Comparison of ENCODE assay signal across 8 cellular contexts in genomic region chr15:58748040-58748786, GRCh38. TPM values are rescaled to one million over a fixed set of nuclear protein-coding genes. Genes with fewer than 3 reads are reported as not detected.
A peak's percentile ranks its signal among the peaks of the same experiment; 100 is the strongest.
DNase-seq lines count a peak whose midpoint lies in the region; ATAC-seq and TF ChIP-seq lines count a peak whose summit lies in the region.

No MANE protein-coding gene starts in this region.

- H3K4me3 Mint-ChIP-seq in Caco-2 (ENCODE audit: unreplicated experiment) = peak overlapping the region; percentile 87

- peak overlapping the region; percentile 89 for H3K27ac Mint-ChIP-seq in Caco-2 (ENCODE audit: unreplicated experiment)

- H3K4me3 ChIP-seq in Caco-2 (ENCODE audit: low read depth, low read length) = peak overlapping the region; percentile 98
- H3K4me3 ChIP-seq in fibroblast of lung (replicated peaks in 1 of 4; ENCODE audit: control extremely low read depth in 1 of 4, insufficient read depth in 1 of 4, low read depth in 3 of 4, low read length in 4 of 4) = peak overlapping the region; percentile 66 to 97 (median 87)
- peak overlapping the region; percentile 94 for H3K4me3 ChIP-seq in prostate gland

- BruUV-seq in Caco-2 (replicated peaks; lab: Mats Ljungman, UMichigan) = TSS peak; percentile 43

- ATAC-seq in HG03064 (IDR thresholded peaks at IDR 0.05; ENCODE audit: low read depth, unreplicated experiment) = peak; percentile 1
- no peak for ATAC-seq in GM21360 (IDR thresholded peaks at IDR 0.05; ENCODE audit: unreplicated experiment)
- no peak for ATAC-seq in left lobe of liver

- peaks cover 60% of the 10 kb centered on the region for H3K79me2 ChIP-seq in fibroblast of lung (ENCODE audit: control insufficient read depth, insufficient read depth, low read length)

- H4K20me1 ChIP-seq in fibroblast of lung (ENCODE audit: control insufficient read depth, extremely low read depth, insufficient read depth, low read length) = no peaks in the 10 kb centered on the region

- H2AFZ ChIP-seq in fibroblast of lung (ENCODE audit: low read length) = no peak overlapping the region

- H3K4me1 ChIP-seq in Caco-2 (peaks cover 25% of the 10 kb centered on the region), fibroblast of lung (ENCODE audit: control insufficient read depth, extremely low read depth, insufficient read depth, low read length) (no peaks in the 10 kb centered on the region), prostate gland (replicated peaks) (no peaks in the 10 kb centered on the region)

- DNase-seq in Caco-2 = no peak
- DNase-seq in activated CD4-positive, alpha-beta T cell treated with anti-CD3 and anti-CD28 coated beads, Interleukin-2, amount 50 U/mL, for 48 hours = peak; percentile 51 to 59
- DNase-seq in fibroblast of lung (ENCODE audit: low read depth in 2 of 2) = no peak
- DNase-seq in prostate gland (ENCODE audit: low spot score) = no peak
- no peak for DNase-seq in effector CD8-positive, alpha-beta T cell (lab: John Stamatoyannopoulos, UW)
- DNase-seq in left lobe of liver (ENCODE audit: low spot score) = no peak

- H3K36me3 ChIP-seq in Caco-2 (ENCODE audit: control insufficient read depth, insufficient read depth, low read length) = no peaks in the 10 kb centered on the region
- no peaks in the 10 kb centered on the region for H3K36me3 ChIP-seq in fibroblast of lung (ENCODE audit: control insufficient read depth, insufficient read depth, low read length)
- no peaks in the 10 kb centered on the region for H3K36me3 ChIP-seq in prostate gland

- no peak for TF ChIP-seq POLR2A in prostate gland (IDR thresholded peaks at IDR 0.05)

- H3K9me3 ChIP-seq in Caco-2 (no peaks in the 10 kb centered on the region), fibroblast of lung (ENCODE audit: control insufficient read depth, insufficient read depth, low read depth, low read length) (no peaks in the 10 kb centered on the region), prostate gland (no peaks in the 10 kb centered on the region)

- H3K27me3 ChIP-seq in Caco-2 (replicated peaks; ENCODE audit: control insufficient read depth, insufficient read depth, low read length) = no peaks in the 10 kb centered on the region
- no peaks in the 10 kb centered on the region for H3K27me3 ChIP-seq in fibroblast of lung (ENCODE audit: control insufficient read depth, insufficient read depth, low read length)
- H3K27me3 ChIP-seq in prostate gland (replicated peaks; ENCODE audit: insufficient read depth) = no peaks in the 10 kb centered on the region

- POLR2A ChIA-PET in Caco-2 (lab: Charles Lee) = interaction anchor here (2.4 kb wide), 1 partner anchor 23 kb away, joined by 99 read pairs; the partner anchor contains the start of gene MINDY2

- TF ChIP-seq CTCF in Caco-2 (IDR thresholded peaks at IDR 0.05; ENCODE audit: insufficient read depth in 1 of 2, low read depth in 1 of 2, low read length in 1 of 2, severe bottlenecking in 1 of 2, unreplicated experiment in 1 of 2) = no peak
- TF ChIP-seq CTCF in fibroblast of lung (conservative IDR thresholded peaks at IDR 0.05 in 1 of 2, IDR thresholded peaks at IDR 0.05 in 1 of 2; ENCODE audit: low read depth in 1 of 2, low read length in 2 of 2) = no peak
- no peak for TF ChIP-seq CTCF in prostate gland (IDR thresholded peaks at IDR 0.05)

- no peaks in the 10 kb centered on the region for H3K27me3 Mint-ChIP-seq in Caco-2 (ENCODE audit: insufficient read depth, unreplicated experiment)

- H3K4me1 Mint-ChIP-seq in Caco-2 (ENCODE audit: low read depth, unreplicated experiment) = peaks cover 8% of the 10 kb centered on the region

- CTCF ChIA-PET in Caco-2 (lab: Charles Lee) = interaction anchor here (3.0 kb wide), 1 partner anchor 22 kb away, joined by 42 read pairs; the partner anchor contains the start of gene MINDY2

- H3K9ac ChIP-seq in fibroblast of lung (ENCODE audit: insufficient read depth, low read length) = peak overlapping the region; percentile 96

- H3K9me3 Mint-ChIP-seq in Caco-2 (ENCODE audit: unreplicated experiment) = no peaks in the 10 kb centered on the region

- H3K27ac ChIP-seq in fibroblast of lung (ENCODE audit: insufficient read depth, low read length) = peak overlapping the region; percentile 97
- peak overlapping the region; percentile 98 to 99 for H3K27ac ChIP-seq in prostate gland

- whole genome bisulfite sequencing in prostate gland = under 1% methylated on average over 13 of the region's 13 CpGs

- intact Hi-C loops in Caco-2 (cut with micrococcal nuclease; ENCODE audit: unreplicated experiment) (loop anchor here (10.0 kb wide), 1 partner anchor 303 kb away; no protein-coding TSS in a partner anchor), prostate gland (cut with DNase I) (loop anchor here (5.0 kb wide), 1 partner anchor 416 kb away; no protein-coding TSS in a partner anchor)

- peak overlapping the region; percentile 20 for H3K4me2 ChIP-seq in fibroblast of lung (ENCODE audit: extremely low read depth, insufficient read depth, low read length)

- peaks cover 7% of the 10 kb centered on the region for H3K36me3 Mint-ChIP-seq in Caco-2 (ENCODE audit: insufficient read depth, unreplicated experiment)

RNA-seq across cellular contexts. Expression of gene ADAM10, which starts 1.3 kb away (rescaled TPM):
- total RNA-seq in Caco-2 (2022) (168 and 170 TPM in 2 replicates), fibroblast of lung (157 and 224 TPM in 2 replicates), prostate gland (10 to 100 TPM; 74.4 to 95.0 TPM), left lobe of liver (36.6 TPM)
- polyA plus RNA-seq in fibroblast of lung = 260 and 318 TPM in 2 replicates
- 199 and 238 TPM in 2 replicates for polyA plus RNA-seq in fibroblast of lung (2012)
- polyA minus RNA-seq in fibroblast of lung (ENCODE audit: low replicate concordance) = 50.8 and 94.5 TPM in 2 replicates

RNA-seq across cellular contexts. Expression of gene MINDY2, which starts 22.9 kb away (rescaled TPM):
- total RNA-seq in Caco-2 (2022) (24.0 and 25.5 TPM in 2 replicates), fibroblast of lung (16.2 and 22.3 TPM in 2 replicates), prostate gland (10 to 100 TPM; 14.3 to 22.9 TPM), left lobe of liver (5.5 TPM)
- 15.4 and 21.1 TPM in 2 replicates for polyA plus RNA-seq in fibroblast of lung
- 10.1 and 13.5 TPM in 2 replicates for polyA plus RNA-seq in fibroblast of lung (2012)
- 0.75 and 2.8 TPM in 2 replicates for polyA minus RNA-seq in fibroblast of lung (ENCODE audit: low replicate concordance)

Comparison
In these comparisons a context has a peak if more than half of its experiments do, and no peak if none do; other contexts are left out.
1. DNase-seq: peak in activated CD4-positive, alpha-beta T cell treated with anti-CD3 and anti-CD28 coated beads, Interleukin-2, amount 50 U/mL, for 48 hours (2 of 2); none in Caco-2 (0 of 2), fibroblast of lung (0 of 2), prostate gland (single experiment), effector CD8-positive, alpha-beta T cell (single experiment) and left lobe of liver (single experiment).
2. Peak in every context shown above with its lines, with median percentiles within 50 percentile points of each other: H3K4me3 ChIP-seq.